ENCODE assay signal across 13 cellular contexts in the genomic region with DNA sequence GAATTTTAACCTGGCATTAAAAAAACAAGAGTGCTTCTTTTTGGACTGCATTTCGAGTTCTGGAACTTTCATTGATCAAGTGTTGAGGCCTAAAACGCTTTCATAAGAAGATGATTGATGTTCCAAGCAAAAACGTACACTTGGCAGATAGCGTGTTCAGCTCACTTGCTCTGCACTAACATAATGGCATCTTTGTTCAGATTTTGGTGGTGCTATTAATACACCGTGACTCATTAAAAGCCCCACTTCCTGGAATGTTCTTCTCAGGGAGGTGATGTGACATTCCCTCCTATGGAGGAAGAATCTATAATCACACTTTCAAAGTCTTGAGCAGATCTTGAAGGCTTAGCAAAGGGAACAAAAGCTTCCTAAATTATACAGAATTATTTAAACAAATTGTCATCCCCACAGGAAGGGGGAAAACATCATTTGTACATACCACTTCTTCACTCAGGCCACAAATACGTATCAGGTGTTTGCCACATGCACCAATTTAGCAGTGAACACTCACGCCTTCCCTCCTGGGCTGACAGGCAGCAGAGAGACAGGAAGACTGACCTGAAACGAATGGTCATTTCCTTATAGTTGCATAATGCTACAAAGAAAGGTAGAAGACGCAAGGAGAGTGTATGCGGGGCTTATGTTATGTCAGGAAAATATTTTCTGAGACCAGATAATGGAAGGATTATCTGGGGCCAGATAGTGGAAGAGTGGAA. TPM values are rescaled to one million over a fixed set of nuclear protein-coding genes. Genes with fewer than 3 reads are reported as not detected.
DNase-seq lines count a peak whose midpoint lies in the region; TF ChIP-seq lines count a peak whose summit lies in the region.
"Had no signal": no experiment of that assay in that cellular context is flagged by ENCODE, and none has a peak within 500 bp of the region (broad histone marks: within the 10 kb centered on the region; RNA-seq: fewer than 3 reads in every experiment).

No MANE protein-coding gene starts in this region.

- H3K4me3 ChIP-seq in cardiac muscle cell = no peak overlapping the region
- H3K4me3 ChIP-seq in thyroid gland (replicated peaks in 1 of 3) = no peak overlapping the region
- H3K4me3 ChIP-seq: lung, right lobe of liver had no signal

- no peaks in the 10 kb centered on the region for H3K36me3 ChIP-seq in cardiac muscle cell
- H3K36me3 ChIP-seq in thyroid gland = no peaks in the 10 kb centered on the region

- no peaks in the 10 kb centered on the region for H3K4me1 ChIP-seq in cardiac muscle cell (ENCODE audit: low read depth)
- no peaks in the 10 kb centered on the region for H3K4me1 ChIP-seq in thyroid gland
- H3K4me1 ChIP-seq: right lobe of liver had no signal

- TF ChIP-seq CTCF in cardiac muscle cell (IDR thresholded peaks at IDR 0.05; ENCODE audit: low read depth, low read length) (no peak), MCF 10A (IDR thresholded peaks at IDR 0.05; ENCODE audit: unreplicated experiment) (no peak), type B pancreatic cell (conservative IDR thresholded peaks at IDR 0.05) (no peak), thyroid gland (IDR thresholded peaks at IDR 0.05) (no peak)

- H3K9me3 ChIP-seq in cardiac muscle cell (ENCODE audit: low read depth) (no peaks in the 10 kb centered on the region), thyroid gland (no peaks in the 10 kb centered on the region)
- H3K9me3 ChIP-seq: right lobe of liver had no signal

- DNase-seq in cardiac muscle cell (ENCODE audit: low read depth in 1 of 2, low spot score in 1 of 2) (peak in 1 of 2 donors; percentile 76), cardiac septum (ENCODE audit: low spot score) (no peak), MCF 10A (ENCODE audit: unreplicated experiment) (no peak), immature natural killer cell (no peak), type B pancreatic cell (ENCODE audit: extremely low spot score, unreplicated experiment) (no peak), G401 (ENCODE audit: low spot score) (no peak), thyroid gland (no peak)
- no peak for DNase-seq in stimulated activated CD4-positive, alpha-beta T cell treated with anti-CD3 and anti-CD28 coated beads, Interleukin-2, amount 100 ng/mL, for 48 hours
- DNase-seq: anterior cingulate cortex, NCI-H524 treated with DMSO at 0.1 percent for 48 hours, T-helper 17 cell had no signal

- no TSS peak for BruUV-seq in MCF 10A (replicated peaks; lab: Mats Ljungman, UMichigan)

- H3K27me3 Mint-ChIP-seq in MCF 10A (ENCODE audit: insufficient read depth, unreplicated experiment) (no peaks in the 10 kb centered on the region), immature natural killer cell (ENCODE audit: low read depth in 3 of 3) (no peaks in the 10 kb centered on the region), type B pancreatic cell (no peaks in the 10 kb centered on the region)
- H3K27me3 Mint-ChIP-seq: T-helper 17 cell had no signal

- no peaks in the 10 kb centered on the region for H3K9me3 Mint-ChIP-seq in MCF 10A (ENCODE audit: unreplicated experiment)
- H3K9me3 Mint-ChIP-seq in immature natural killer cell = no peaks in the 10 kb centered on the region
- peaks cover 5% of the 10 kb centered on the region for H3K9me3 Mint-ChIP-seq in type B pancreatic cell

- no peak for TF ChIP-seq POLR2A in thyroid gland (IDR thresholded peaks at IDR 0.05)

- POLR2A ChIA-PET in MCF 10A (lab: Yijun Ruan, JAX) = no interaction called here

- in situ Hi-C loops in G401 (cut with HindIII; ENCODE audit: low sequenced_read_pairs) = no loop called here

- CTCF ChIA-PET in MCF 10A (lab: Yijun Ruan, JAX) = interaction anchor here (0.6 kb wide), 1 partner anchor 25 kb away, joined by 4 read pairs; no protein-coding TSS in a partner anchor

- H3K4me3 Mint-ChIP-seq in MCF 10A (ENCODE audit: unreplicated experiment) = no peak overlapping the region
- H3K4me3 Mint-ChIP-seq in immature natural killer cell = peak overlapping the region in 3 of 5 donors; percentile 6 to 40 (median 10)
- no peak overlapping the region for H3K4me3 Mint-ChIP-seq in type B pancreatic cell
- H3K4me3 Mint-ChIP-seq: T-helper 17 cell had no signal

- WGBS in thyroid gland, 2 donors = 64 to 80% methylated on average over 10 of the region's 10 CpGs

- H3K27ac Mint-ChIP-seq in MCF 10A (ENCODE audit: low read depth, unreplicated experiment) (peak overlapping the region; percentile 57), immature natural killer cell (peak overlapping the region in 5 of 6 donors; percentile 5 to 40 (median 17)), type B pancreatic cell (peak overlapping the region; percentile 45)
- H3K27ac Mint-ChIP-seq: T-helper 17 cell had no signal

- H3K4me1 Mint-ChIP-seq in MCF 10A (ENCODE audit: insufficient read depth, unreplicated experiment) (peaks cover 9% of the 10 kb centered on the region), immature natural killer cell (peaks cover 12 to 19% of the 10 kb centered on the region in 2 donors), type B pancreatic cell (ENCODE audit: unreplicated experiment) (peaks cover 12% of the 10 kb centered on the region)
- H3K4me1 Mint-ChIP-seq: T-helper 17 cell had no signal

- H3K27me3 ChIP-seq in cardiac muscle cell (no peaks in the 10 kb centered on the region), thyroid gland (no peaks in the 10 kb centered on the region)
- H3K27me3 ChIP-seq: right lobe of liver had no signal

- H3K27ac ChIP-seq in cardiac muscle cell (peak overlapping the region; percentile 30), thyroid gland (no peak overlapping the region)
- H3K27ac ChIP-seq: right lobe of liver had no signal

- H3K36me3 Mint-ChIP-seq in MCF 10A (ENCODE audit: insufficient read depth, unreplicated experiment) (peaks cover 6% of the 10 kb centered on the region), immature natural killer cell (no peaks in the 10 kb centered on the region), type B pancreatic cell (peaks cover 5% of the 10 kb centered on the region)

- intact Hi-C loops in cardiac septum (cut with DNase I) = no loop called here
- intact Hi-C loops in MCF 10A (cut with micrococcal nuclease) = no loop called here
- intact Hi-C loops in thyroid gland (cut with DNase I) = no loop called here

RNA-seq across cellular contexts. Expression of gene HSP90AA1, which starts 15.4 kb away (rescaled TPM):
- total RNA-seq in cardiac muscle cell (142 and 269 TPM in 2 replicates), cardiac septum (475 TPM), MCF 10A (2022) (277 and 296 TPM in 2 replicates), type B pancreatic cell (ENCODE audit: low replicate concordance) (585 and 652 TPM in 2 replicates), thyroid gland (100 to 1,000 TPM; 217 to 405 (median 278) TPM)
- polyA plus RNA-seq in cardiac muscle cell (598 and 1,021 TPM in 2 replicates), immature natural killer cell (100 to 1,000 TPM; 171 to 473 (median 370) TPM)
- total RNA-seq in G401 (2014; rRNA removed; shearing (Covaris generic)) = 161 and 248 TPM in 2 replicates

Comparison
In these comparisons a context has a peak if more than half of its experiments do, and no peak if none do; other contexts are left out.
1. H3K4me3 Mint-ChIP-seq: peak in immature natural killer cell (3 of 5); none in MCF 10A (single experiment) and type B pancreatic cell (single experiment).
2. Peak in every context shown above with its lines, with median percentiles within 50 percentile points of each other: H3K27ac Mint-ChIP-seq.